ENCODE assay signal across 28 cellular contexts in the genomic region with DNA sequence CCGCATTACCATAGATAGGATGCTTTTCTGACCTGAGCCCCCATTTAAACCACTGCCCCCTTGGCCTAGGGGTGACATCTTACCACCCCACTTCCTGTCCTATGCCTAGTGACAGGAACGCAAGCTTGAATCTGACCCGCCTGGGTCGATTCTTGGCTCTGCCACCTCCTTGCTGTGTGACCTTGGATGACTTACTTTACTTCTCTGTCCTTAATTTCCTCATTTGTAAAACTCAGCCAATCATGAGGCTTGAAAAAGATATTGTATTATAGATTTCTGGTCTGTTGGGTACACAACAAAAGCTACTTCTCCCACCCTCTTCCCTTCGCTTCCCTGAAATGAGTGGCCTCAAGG. TPM values are rescaled to one million over a fixed set of nuclear protein-coding genes. Genes with fewer than 3 reads are reported as not detected.
DNase-seq lines count a peak whose midpoint lies in the region; ATAC-seq and TF ChIP-seq lines count a peak whose summit lies in the region.
"Had no signal": no experiment of that assay in that cellular context is flagged by ENCODE, and none has a peak within 500 bp of the region (broad histone marks: within the 10 kb centered on the region; RNA-seq: fewer than 3 reads in every experiment).

No MANE protein-coding gene starts in this region.

- TF ChIP-seq CTCF in body of pancreas (IDR thresholded peaks at IDR 0.05) (no peak), left lung (IDR thresholded peaks at IDR 0.05) (no peak), osteocyte (IDR thresholded peaks at IDR 0.05) (no peak), upper lobe of left lung (IDR thresholded peaks at IDR 0.05) (no peak)

- CTCF ChIA-PET in activated CD4-positive, alpha-beta T cell treated with anti-CD3 and anti-CD28 coated beads, Interleukin-2, amount 10 ng/mL, durations not matched to agents 7 days and 5 days (lab: Charles Lee), result interaction anchor here (0.5 to 1.5 kb wide), 3 partner anchors 9 to 12 kb away, joined by 3 read pairs; no protein-coding TSS in a partner anchor

- no peaks in the 10 kb centered on the region for H3K36me3 ChIP-seq in body of pancreas (replicated peaks in 1 of 2; ENCODE audit: insufficient read depth in 1 of 2, low read depth in 2 of 2)
- no peaks in the 10 kb centered on the region for H3K36me3 ChIP-seq in left lung
- H3K36me3 ChIP-seq in upper lobe of left lung, result no peaks in the 10 kb centered on the region
- H3K36me3 ChIP-seq: BLaER1, HAP-1, left ventricle myocardium inferior, SJSA1, tibial nerve had no signal

- POLR2A ChIA-PET in activated CD4-positive, alpha-beta T cell treated with anti-CD3 and anti-CD28 coated beads, Interleukin-2, amount 10 ng/mL, durations not matched to agents 7 days and 5 days (lab: Charles Lee), result interaction anchor here (0.7 kb wide), 1 partner anchor 104 kb away, joined by 3 read pairs; no protein-coding TSS in a partner anchor

- H3K36me3 Mint-ChIP-seq in osteocyte (ENCODE audit: unreplicated experiment), result no peaks in the 10 kb centered on the region
- no peaks in the 10 kb centered on the region for H3K36me3 Mint-ChIP-seq in activated CD4-positive, alpha-beta T cell treated with anti-CD3 and anti-CD28 coated beads, Interleukin-2, amount 10 ng/mL, durations not matched to agents 7 days and 5 days (ENCODE audit: low read depth)
- H3K36me3 Mint-ChIP-seq: activated naive CD8-positive, alpha-beta T cell treated with anti-CD3 and anti-CD28 coated beads for 36 hours; naive thymus-derived CD8-positive, alpha-beta T cell; WTC11 had no signal

- H3K4me1 Mint-ChIP-seq in osteocyte (ENCODE audit: unreplicated experiment), result peaks cover 53% of the 10 kb centered on the region
- H3K4me1 Mint-ChIP-seq in activated CD4-positive, alpha-beta T cell treated with anti-CD3 and anti-CD28 coated beads, Interleukin-2, amount 10 ng/mL, durations not matched to agents 7 days and 5 days, result no peaks in the 10 kb centered on the region
- H3K4me1 Mint-ChIP-seq: activated CD4-positive, alpha-beta T cell treated with anti-CD3 and anti-CD28 coated beads, Interleukin-2, amount 10 ng/mL, durations not matched to agents 24 days and 14 days; activated naive CD8-positive, alpha-beta T cell treated with anti-CD3 and anti-CD28 coated beads for 36 hours; IgD-negative memory B cell had no signal

- H3K4me3 Mint-ChIP-seq in osteocyte (ENCODE audit: unreplicated experiment), result no peak overlapping the region
- H3K4me3 Mint-ChIP-seq in activated CD4-positive, alpha-beta T cell treated with anti-CD3 and anti-CD28 coated beads, Interleukin-2, amount 10 ng/mL, durations not matched to agents 7 days and 5 days, result no peak overlapping the region
- H3K4me3 Mint-ChIP-seq: activated CD4-positive, alpha-beta T cell treated with anti-CD3 and anti-CD28 coated beads, Interleukin-2, amount 10 ng/mL, durations not matched to agents 24 days and 14 days; activated naive CD8-positive, alpha-beta T cell treated with anti-CD3 and anti-CD28 coated beads for 36 hours; activated T-cell treated with anti-CD3 and anti-CD28 coated beads, Interleukin-2, amount 50 U/mL, for 24 hours; IgD-negative memory B cell; naive thymus-derived CD8-positive, alpha-beta T cell; WTC11 had no signal

- no peak for TF ChIP-seq EP300 in upper lobe of left lung (IDR thresholded peaks at IDR 0.05)

- H3K4me3 ChIP-seq in body of pancreas, result no peak overlapping the region
- no peak overlapping the region for H3K4me3 ChIP-seq in left lung
- no peak overlapping the region for H3K4me3 ChIP-seq in upper lobe of left lung
- H3K4me3 ChIP-seq: BLaER1, coronary artery, HAP-1, left ventricle myocardium inferior, SJSA1, tibial nerve had no signal

- H3K9me3 ChIP-seq in body of pancreas, result no peaks in the 10 kb centered on the region
- no peaks in the 10 kb centered on the region for H3K9me3 ChIP-seq in left lung
- no peaks in the 10 kb centered on the region for H3K9me3 ChIP-seq in upper lobe of left lung
- H3K9me3 ChIP-seq: BLaER1, HAP-1, left ventricle myocardium inferior, SJSA1, tibial nerve had no signal

- intact Hi-C loops in body of pancreas (cut with DNase I), result no loop called here
- intact Hi-C loops in left lung (cut with DNase I), result no loop called here

- H3K27me3 ChIP-seq in body of pancreas, result no peaks in the 10 kb centered on the region
- H3K27me3 ChIP-seq in left lung, result no peaks in the 10 kb centered on the region
- no peaks in the 10 kb centered on the region for H3K27me3 ChIP-seq in upper lobe of left lung
- H3K27me3 ChIP-seq: BLaER1, SJSA1, tibial nerve had no signal

- peaks cover 9% of the 10 kb centered on the region for H3K27me3 Mint-ChIP-seq in osteocyte (ENCODE audit: unreplicated experiment)
- H3K27me3 Mint-ChIP-seq in activated CD4-positive, alpha-beta T cell treated with anti-CD3 and anti-CD28 coated beads, Interleukin-2, amount 10 ng/mL, durations not matched to agents 7 days and 5 days, result no peaks in the 10 kb centered on the region
- H3K27me3 Mint-ChIP-seq: activated CD4-positive, alpha-beta T cell treated with anti-CD3 and anti-CD28 coated beads, Interleukin-2, amount 10 ng/mL, durations not matched to agents 24 days and 14 days; activated T-cell treated with anti-CD3 and anti-CD28 coated beads, Interleukin-2, amount 50 U/mL, for 24 hours had no signal

- WGBS in body of pancreas, 2 donors, result 54 to 55% methylated on average over 5 of the region's 5 CpGs
- WGBS in upper lobe of left lung, 2 donors, result 62 to 81% methylated on average over 5 of the region's 5 CpGs

- ATAC-seq in body of pancreas (no peak), left lung (no peak), upper lobe of left lung (ENCODE audit: low FRiP score in 2 of 2) (no peak), HG03457 (IDR thresholded peaks at IDR 0.05; ENCODE audit: unreplicated experiment) (no peak)
- ATAC-seq: naive thymus-derived CD8-positive, alpha-beta T cell; WTC11 had no signal

- DNase-seq in body of pancreas, result no peak
- DNase-seq in left lung, result no peak
- DNase-seq in osteocyte (ENCODE audit: extremely low spot score, unreplicated experiment), result no peak
- no peak for DNase-seq in upper lobe of left lung
- no peak for DNase-seq in DMS153 (lab: John Stamatoyannopoulos, UW)
- DNase-seq in activated CD4-positive, alpha-beta T cell treated with anti-CD3 and anti-CD28 coated beads, Interleukin-2, amount 10 ng/mL, durations not matched to agents 7 days and 5 days, result no peak
- DNase-seq: activated CD4-positive, alpha-beta T cell treated with anti-CD3 and anti-CD28 coated beads, Interleukin-2, amount 10 ng/mL, durations not matched to agents 24 days and 14 days; activated effector memory CD4-positive, alpha-beta T cell treated with anti-CD3 and anti-CD28 coated beads, Interleukin-2, amount 50 U/mL, for 16 hours; activated naive CD8-positive, alpha-beta T cell treated with anti-CD3 and anti-CD28 coated beads for 36 hours; activated T-cell treated with anti-CD3 and anti-CD28 coated beads, Interleukin-2, amount 50 U/mL, for 24 hours; aorta; effector memory CD4-positive, alpha-beta T cell; GDM1; islet precursor cell; midbrain; naive thymus-derived CD8-positive, alpha-beta T cell; NCI-H1092 treated with DMSO at 0.1 percent for 48 hours; NCI-H187; stimulated activated CD4-positive, alpha-beta T cell treated with anti-CD3 and anti-CD28 coated beads, Interleukin-4, amount 100 ng/mL, for 24 hours had no signal

- TF ChIP-seq POLR2A in body of pancreas (IDR thresholded peaks at IDR 0.05), result no peak
- TF ChIP-seq POLR2A in upper lobe of left lung (IDR thresholded peaks at IDR 0.05), result no peak

- peak overlapping the region; percentile 4 for H3K27ac Mint-ChIP-seq in osteocyte (ENCODE audit: unreplicated experiment)
- H3K27ac Mint-ChIP-seq in activated CD4-positive, alpha-beta T cell treated with anti-CD3 and anti-CD28 coated beads, Interleukin-2, amount 10 ng/mL, durations not matched to agents 7 days and 5 days, result no peak overlapping the region
- H3K27ac Mint-ChIP-seq: activated CD4-positive, alpha-beta T cell treated with anti-CD3 and anti-CD28 coated beads, Interleukin-2, amount 10 ng/mL, durations not matched to agents 24 days and 14 days; activated naive CD8-positive, alpha-beta T cell treated with anti-CD3 and anti-CD28 coated beads for 36 hours; activated T-cell treated with anti-CD3 and anti-CD28 coated beads, Interleukin-2, amount 50 U/mL, for 24 hours; IgD-negative memory B cell; WTC11 had no signal

- H3K9me3 Mint-ChIP-seq in osteocyte (ENCODE audit: unreplicated experiment), result no peaks in the 10 kb centered on the region
- no peaks in the 10 kb centered on the region for H3K9me3 Mint-ChIP-seq in activated CD4-positive, alpha-beta T cell treated with anti-CD3 and anti-CD28 coated beads, Interleukin-2, amount 10 ng/mL, durations not matched to agents 7 days and 5 days
- H3K9me3 Mint-ChIP-seq: activated CD4-positive, alpha-beta T cell treated with anti-CD3 and anti-CD28 coated beads, Interleukin-2, amount 10 ng/mL, durations not matched to agents 24 days and 14 days; activated naive CD8-positive, alpha-beta T cell treated with anti-CD3 and anti-CD28 coated beads for 36 hours; activated T-cell treated with anti-CD3 and anti-CD28 coated beads, Interleukin-2, amount 50 U/mL, for 24 hours; naive thymus-derived CD8-positive, alpha-beta T cell; WTC11 had no signal

- H3K27ac ChIP-seq in body of pancreas (peak overlapping the region in 3 of 4 donors; percentile 30 to 37 (median 36)), left lung (peak overlapping the region; percentile 6 to 57), upper lobe of left lung (peak overlapping the region; percentile 57 to 75 (median 64))
- H3K27ac ChIP-seq: BLaER1, coronary artery, SJSA1 had no signal

- H3K4me1 ChIP-seq in body of pancreas, result peaks cover 23% of the 10 kb centered on the region
- peaks cover 0 to 4% of the 10 kb centered on the region in 2 donors for H3K4me1 ChIP-seq in left lung
- peaks cover 3 to 20% (median 8%) of the 10 kb centered on the region in 4 donors for H3K4me1 ChIP-seq in upper lobe of left lung
- H3K4me1 ChIP-seq: HAP-1, SJSA1 had no signal

RNA-seq across cellular contexts. Expression of gene CDON, which starts 39.2 kb away (rescaled TPM):
- total RNA-seq in body of pancreas (1 to 10 TPM; 5.6 to 7.3 TPM), left lung (10 to 100 TPM; 10.7 to 16.3 TPM), osteocyte (24.4 and 29.4 TPM in 2 replicates), upper lobe of left lung (10 to 100 TPM in 5 of 6 donors, 1 to 10 TPM in 1; 4.0 to 24.2 (median 13.5) TPM)
- total RNA-seq in activated CD4-positive, alpha-beta T cell treated with anti-CD3 and anti-CD28 coated beads, Interleukin-2, amount 10 ng/mL, durations not matched to agents 7 days and 5 days, result 1 to 10 TPM; 2.6 to 3.4 TPM
